In genomic region chrX:47513034-47513696, GRCh38 we compare ENCODE assay signal across 8 cellular contexts. TPM values are rescaled to one million over a fixed set of nuclear protein-coding genes. Genes with fewer than 3 reads are reported as not detected.
DNase-seq lines count a peak whose midpoint lies in the region; ATAC-seq and TF ChIP-seq lines count a peak whose summit lies in the region.
"Not testable (repeated sequence)": the region's sequence is repeated elsewhere in the genome, so short reads cannot be mapped to it uniquely, and the experiment has no call there.

No MANE protein-coding gene starts in this region.

- not testable (repeated sequence) for H3K18ac ChIP-seq in mesendoderm (ENCODE audit: low read length)

- H3K79me2 ChIP-seq in SK-N-SH (ENCODE audit: insufficient read depth); mesendoderm (ENCODE audit: control insufficient read depth, insufficient read depth, low read length): not testable (repeated sequence)

- TF ChIP-seq POLR2A in esophagus squamous epithelium (IDR thresholded peaks at IDR 0.05), result not testable (repeated sequence)

- H3F3A ChIP-seq in SK-N-SH (replicated peaks; ENCODE audit: insufficient read depth), result not testable (repeated sequence)

- not testable (repeated sequence) for TF ChIP-seq EP300 in SK-N-SH (IDR thresholded peaks at IDR 0.05; ENCODE audit: borderline replicate concordance in 1 of 2, low read depth in 1 of 2, low read length in 1 of 2)

- not testable (repeated sequence) for H2BK15ac ChIP-seq in mesendoderm (replicated peaks; ENCODE audit: low read depth)

- peak overlapping the region; percentile 84; the same call in 1 of the 2 replicates for H2AFZ ChIP-seq in SK-N-SH (ENCODE audit: low read depth)

- not testable (repeated sequence) for H3K23ac ChIP-seq in mesendoderm (ENCODE audit: low read length)

- not testable (repeated sequence) for TF ChIP-seq RAD21 in SK-N-SH (IDR thresholded peaks at IDR 0.05; ENCODE audit: low read length)

- H3K4me3 Mint-ChIP-seq in activated naive CD8-positive, alpha-beta T cell treated with anti-CD3 and anti-CD28 coated beads for 36 hours, result peak overlapping the region; percentile 81

- H4K8ac ChIP-seq in mesendoderm (ENCODE audit: low read depth, low read length), result not testable (repeated sequence)

- H3K4me1 ChIP-seq in SK-N-SH (ENCODE audit: control insufficient read depth in 1 of 2, insufficient read depth in 2 of 2, low read depth in 1 of 2, low read length in 1 of 2); esophagus squamous epithelium; mesendoderm (ENCODE audit: control insufficient read depth, low read depth, low read length): not testable (repeated sequence)

- not testable (repeated sequence) for H4K5ac ChIP-seq in mesendoderm (ENCODE audit: low read length)

- TF ChIP-seq CTCF in BJ (IDR thresholded peaks at IDR 0.05; ENCODE audit: insufficient read depth, low read depth, low read length); SK-N-SH (IDR thresholded peaks at IDR 0.05); esophagus squamous epithelium (IDR thresholded peaks at IDR 0.05): not testable (repeated sequence)

- H3K9me2 ChIP-seq in SK-N-SH, result not testable (repeated sequence)

- H2AK5ac ChIP-seq in mesendoderm (ENCODE audit: low read length), result not testable (repeated sequence)

- H3K27me3 ChIP-seq in BJ (ENCODE audit: control insufficient read depth, insufficient read depth, low read length); SK-N-SH (ENCODE audit: insufficient read depth); esophagus squamous epithelium; mesendoderm (ENCODE audit: insufficient read depth, low read length, poor library complexity): not testable (repeated sequence)

- H3K9ac ChIP-seq in SK-N-SH, result not testable (repeated sequence)
- H3K9ac ChIP-seq in mesendoderm (ENCODE audit: low read length), result peak overlapping the region; percentile 40

- H3K4me3 ChIP-seq in BJ (ENCODE audit: low read depth, low read length) (peak overlapping the region; percentile 40), SK-N-SH (ENCODE audit: low read depth in 2 of 2, low read length in 1 of 2) (peak overlapping the region; percentile 40 to 57), esophagus squamous epithelium (peak overlapping the region in 3 of 4 donors; percentile 31 to 61 (median 36))
- H3K4me3 ChIP-seq in mesendoderm (ENCODE audit: low read length), result not testable (repeated sequence)

- POLR2A ChIA-PET in BJ (lab: Charles Lee), result not testable (repeated sequence)
- POLR2A ChIA-PET in SK-N-SH (lab: Yijun Ruan, JAX), result interaction anchor here (0.6 kb wide), 1 partner anchor 28 kb away, joined by 3 read pairs; no protein-coding TSS in a partner anchor

- CTCF ChIA-PET in BJ (lab: Yijun Ruan, JAX) (interaction anchor here (0.9 to 1.3 kb wide), 2 partner anchors 10 to 13 kb away, joined by 3 read pairs; no protein-coding TSS in a partner anchor), SK-N-SH (lab: Yijun Ruan, JAX) (interaction anchor here (0.8 to 1.8 kb wide), 2 partner anchors 10 to 16 kb away, joined by 3 to 10 read pairs; no protein-coding TSS in a partner anchor)

- 22% methylated on average over 21 of the region's 67 CpGs for WGBS in SK-N-SH (ENCODE audit: low lambda C conversion rate)
- WGBS in esophagus squamous epithelium, 2 donors, result 35% methylated on average over 4 of the region's 67 CpGs; no CpG with 5 or more reads in 1 of the 2 donors
- no CpG with 5 or more reads among the region's 67 CpGs for WGBS in mesendoderm (ENCODE audit: extremely low coverage, insufficient coverage, low lambda C conversion rate)

- H3K4ac ChIP-seq in mesendoderm (ENCODE audit: low read depth, low read length), result not testable (repeated sequence)

- peak overlapping the region in 1 of 2 experiments; percentile 66; a peak in 2 of 4 replicates for H3K27ac ChIP-seq in SK-N-SH (ENCODE audit: low read depth in 2 of 2, low read length in 1 of 2)
- H3K27ac ChIP-seq in esophagus squamous epithelium; mesendoderm (ENCODE audit: low read depth, low read length): not testable (repeated sequence)

- intact Hi-C loops in esophagus squamous epithelium (cut with DNase I), result not testable (repeated sequence)

- H2BK120ac ChIP-seq in mesendoderm (ENCODE audit: low read depth, low read length), result not testable (repeated sequence)

- peak; percentile 66 for ATAC-seq in GM21381 (IDR thresholded peaks at IDR 0.05; ENCODE audit: unreplicated experiment)
- peak; percentile 50 for ATAC-seq in HG03469 (IDR thresholded peaks at IDR 0.05; ENCODE audit: unreplicated experiment)

- not testable (repeated sequence) for H3K79me1 ChIP-seq in mesendoderm (ENCODE audit: low read length)

- not testable (repeated sequence) for H4K20me1 ChIP-seq in SK-N-SH (ENCODE audit: insufficient read depth)

- peak overlapping the region; percentile 56 for H3K56ac ChIP-seq in mesendoderm (ENCODE audit: low read length)

- not testable (repeated sequence) for DNase-seq in BJ (ENCODE audit: low read depth); esophagus squamous epithelium (lab: John Stamatoyannopoulos, UW); mesendoderm
- DNase-seq in SK-N-SH, result peak; percentile 47
- peak; percentile 5 for DNase-seq in activated naive CD8-positive, alpha-beta T cell treated with anti-CD3 and anti-CD28 coated beads for 36 hours
- peak; percentile 13 for DNase-seq in stimulated activated CD4-positive, alpha-beta T cell treated with anti-CD3 and anti-CD28 coated beads, Interleukin-12 subunit alpha, Interleukin-12 subunit beta, amount 100 ng/mL, for 4 hours

- peak overlapping the region; percentile 62; the same call in 1 of the 2 replicates for H3K4me2 ChIP-seq in SK-N-SH
- H3K4me2 ChIP-seq in mesendoderm (ENCODE audit: low read length), result peak overlapping the region; percentile 54

- peak overlapping the region; percentile 79 for H3K27ac Mint-ChIP-seq in activated naive CD8-positive, alpha-beta T cell treated with anti-CD3 and anti-CD28 coated beads for 36 hours

- not testable (repeated sequence) for H3K36me3 ChIP-seq in BJ (ENCODE audit: control insufficient read depth, insufficient read depth, low read length); SK-N-SH (replicated peaks in 1 of 2; ENCODE audit: control insufficient read depth in 1 of 2, insufficient read depth in 2 of 2, low read length in 1 of 2); esophagus squamous epithelium; mesendoderm (ENCODE audit: control insufficient read depth, insufficient read depth, low read length)

- H3K4me1 Mint-ChIP-seq in activated naive CD8-positive, alpha-beta T cell treated with anti-CD3 and anti-CD28 coated beads for 36 hours, result peaks cover 14% of the 10 kb centered on the region

- H2BK5ac ChIP-seq in mesendoderm (ENCODE audit: low read length), result not testable (repeated sequence)

- H3K9me3 ChIP-seq in SK-N-SH, esophagus squamous epithelium: not testable (repeated sequence)

- not testable (repeated sequence) for H3K9me3 Mint-ChIP-seq in activated naive CD8-positive, alpha-beta T cell treated with anti-CD3 and anti-CD28 coated beads for 36 hours

- not testable (repeated sequence) for H3K36me3 Mint-ChIP-seq in activated naive CD8-positive, alpha-beta T cell treated with anti-CD3 and anti-CD28 coated beads for 36 hours

- H3K27me3 Mint-ChIP-seq in activated naive CD8-positive, alpha-beta T cell treated with anti-CD3 and anti-CD28 coated beads for 36 hours, result not testable (repeated sequence)

RNA-seq across cellular contexts. Expression of gene ZNF41, which starts 30.1 kb away (rescaled TPM):
- polyA plus RNA-seq in BJ (2011; rRNA removed) (4.8 and 6.5 TPM in 2 replicates), SK-N-SH (2012; rRNA removed) (2.7 and 3.1 TPM in 2 replicates)
- 2.9 and 4.0 TPM in 2 replicates for polyA minus RNA-seq in BJ (2011; rRNA and poly(A)+ RNA removed)
- 2.8 TPM in 2 replicates for polyA plus RNA-seq in SK-N-SH (2012; cell fraction: cytosol; rRNA removed)
- polyA plus RNA-seq in SK-N-SH (2012; cell fraction: nucleus; rRNA removed), result 4.2 and 6.2 TPM in 2 replicates
- total RNA-seq in activated naive CD8-positive, alpha-beta T cell treated with anti-CD3 and anti-CD28 coated beads for 36 hours, result 1 to 10 TPM; 8.8 TPM
- 1 to 10 TPM; 6.0 to 9.1 (median 7.2) TPM for total RNA-seq in esophagus squamous epithelium
- polyA plus RNA-seq in mesendoderm (2013, experiment 1 of 2), result 2.8 TPM
- 2.7 TPM for polyA plus RNA-seq in mesendoderm (2013, experiment 2 of 2)

RNA-seq across cellular contexts. Expression of gene ARAF, which starts 47.8 kb away (rescaled TPM):
- 36.1 and 62.3 TPM in 2 replicates for polyA plus RNA-seq in BJ (2011; rRNA removed)
- 65.8 and 66.4 TPM in 2 replicates for polyA minus RNA-seq in BJ (2011; rRNA and poly(A)+ RNA removed)
- 43.7 and 48.6 TPM in 2 replicates for polyA plus RNA-seq in SK-N-SH (2012; rRNA removed)
- polyA plus RNA-seq in SK-N-SH (2012; cell fraction: cytosol; rRNA removed), result 25.0 and 31.0 TPM in 2 replicates
- polyA plus RNA-seq in SK-N-SH (2012; cell fraction: nucleus; rRNA removed), result 113 and 127 TPM in 2 replicates
- total RNA-seq in activated naive CD8-positive, alpha-beta T cell treated with anti-CD3 and anti-CD28 coated beads for 36 hours, result 10 to 100 TPM; 65.1 to 70.8 TPM
- total RNA-seq in esophagus squamous epithelium, result 10 to 100 TPM; 19.8 to 37.4 (median 24.0) TPM
- polyA plus RNA-seq in mesendoderm (2013, experiment 1 of 2), result 42.4 TPM
- 41.0 TPM for polyA plus RNA-seq in mesendoderm (2013, experiment 2 of 2)
